1 cellular context compared by ENCODE assay signal in the genomic region with DNA sequence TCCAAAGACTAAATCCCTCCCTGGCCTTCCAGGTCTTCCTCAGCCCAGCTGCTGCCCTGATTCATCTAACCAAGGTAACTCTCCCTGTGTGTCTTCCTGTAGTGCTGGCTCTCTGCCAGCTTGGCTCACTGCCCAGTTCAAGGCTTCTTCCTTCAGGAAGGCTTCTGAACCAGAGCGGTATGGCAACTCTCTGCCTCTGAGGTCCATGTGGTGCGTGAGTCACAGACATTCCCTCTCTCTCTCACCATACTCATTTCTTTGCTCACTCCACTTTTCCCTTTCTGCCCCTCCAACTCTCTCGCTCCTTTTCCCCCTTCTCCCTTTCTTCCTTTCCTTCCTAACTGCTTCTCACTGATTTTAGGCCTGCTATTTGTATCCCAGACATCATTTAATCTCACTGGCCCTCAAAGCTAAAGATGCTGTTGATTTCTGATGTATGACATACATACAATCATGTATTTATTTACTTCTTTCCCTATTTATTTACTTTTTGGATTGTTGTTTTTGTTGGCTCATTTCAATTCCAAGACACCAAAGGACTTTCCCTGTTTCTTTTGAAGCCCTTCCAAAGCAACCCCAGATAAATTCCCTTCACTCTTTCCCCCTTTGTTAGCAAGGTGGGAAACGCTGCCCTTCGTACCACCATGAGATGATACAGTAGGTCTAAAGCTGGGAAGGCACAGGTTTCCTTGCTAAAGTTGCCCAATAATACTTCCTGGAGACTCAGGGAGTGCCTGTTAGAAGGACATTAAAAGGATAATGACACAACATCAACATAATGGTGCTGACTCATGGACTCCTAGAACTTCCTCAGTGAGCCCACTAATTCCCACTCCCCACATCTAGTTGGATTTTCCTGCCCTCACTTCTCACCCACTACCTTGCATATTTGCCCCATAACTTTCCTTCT.
TF ChIP-seq lines count a peak whose summit lies in the region.

No MANE protein-coding gene starts in this region.

TF ChIP-seq in HCT116, 20 proteins besides CTCF, POLR2A, EP300 and RAD21 (continued from another document):
- TF ChIP-seq REST (IDR thresholded peaks at IDR 0.05; ENCODE audit: low read depth): no peak
- peak; percentile 95 for TF ChIP-seq CBX3 (IDR thresholded peaks at IDR 0.05; ENCODE audit: low read depth)
- peak; percentile 25 for TF ChIP-seq ZBTB33 (IDR thresholded peaks at IDR 0.05; ENCODE audit: extremely low read depth, insufficient replicate concordance, low read length)
- TF ChIP-seq YY1 (IDR thresholded peaks at IDR 0.05; ENCODE audit: extremely low read depth, insufficient replicate concordance, low read depth, low read length): no peak
- TF ChIP-seq EZH2phosphoT487 (IDR thresholded peaks at IDR 0.05; ENCODE audit: borderline replicate concordance): no peak
- TF ChIP-seq SP1 (IDR thresholded peaks at IDR 0.05; ENCODE audit: low read depth): peak; percentile 68
- TF ChIP-seq EZH2 (IDR thresholded peaks at IDR 0.05): no peak
